In the genomic region with DNA sequence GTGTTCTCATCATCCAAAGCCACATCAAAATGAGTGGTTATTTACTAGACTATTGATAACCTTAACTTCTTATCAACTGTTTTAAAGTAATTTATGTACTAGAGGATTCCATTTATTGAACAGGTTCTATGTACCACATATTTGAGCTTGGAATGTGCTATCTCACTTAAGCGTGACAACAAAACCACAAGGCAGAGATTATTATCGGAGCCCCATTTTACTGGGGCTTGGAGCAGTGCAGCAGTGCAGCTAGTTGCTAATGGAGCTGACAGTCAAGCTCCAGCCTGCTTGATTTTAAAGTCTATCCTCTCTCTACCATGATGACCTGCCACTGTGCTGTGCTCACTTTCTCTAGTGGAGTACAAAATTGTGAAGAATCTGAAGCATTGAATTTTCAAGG, we compare ENCODE assay signal across 23 cellular contexts. TPM values are rescaled to one million over a fixed set of nuclear protein-coding genes. Genes with fewer than 3 reads are reported as not detected.
A peak's percentile ranks its signal among the peaks of the same experiment; 100 is the strongest.
DNase-seq lines count a peak whose midpoint lies in the region; ATAC-seq and TF ChIP-seq lines count a peak whose summit lies in the region.
"Had no signal": no experiment of that assay in that cellular context is flagged by ENCODE, and none has a peak within 500 bp of the region (broad histone marks: within the 10 kb centered on the region; RNA-seq: fewer than 3 reads in every experiment).

No MANE protein-coding gene starts in this region.

- H3K27ac ChIP-seq in mesenchymal stem cell (ENCODE audit: low read length, poor library complexity, severe bottlenecking) = no peak overlapping the region
- H3K27ac ChIP-seq in esophagus squamous epithelium = no peak overlapping the region
- H3K27ac ChIP-seq: KMS-11, SJCRH30 had no signal

- peaks cover 9 to 18% (median 16%) of the 10 kb centered on the region in 3 donors for H3K4me1 Mint-ChIP-seq in T-cell

- no peak overlapping the region for H3K18ac ChIP-seq in mesenchymal stem cell (ENCODE audit: low read depth in 1 of 2, low read length in 2 of 2)

- no peaks in the 10 kb centered on the region for H3K27me3 Mint-ChIP-seq in T-cell

- no peak for TF ChIP-seq CTCF in esophagus squamous epithelium (IDR thresholded peaks at IDR 0.05)

- no peak overlapping the region for H2BK12ac ChIP-seq in mesenchymal stem cell (ENCODE audit: low read length in 2 of 2)

- intact Hi-C loops in left ventricle myocardium superior (cut with micrococcal nuclease) (no loop called here), esophagus squamous epithelium (cut with DNase I) (loop anchor here (5.0 kb wide), 1 partner anchor 125 kb away; no protein-coding TSS in a partner anchor)

- no peaks in the 10 kb centered on the region for H3K36me3 Mint-ChIP-seq in T-cell
- H3K36me3 Mint-ChIP-seq: CD8-positive, alpha-beta T cell had no signal

- no peak overlapping the region for H4K91ac ChIP-seq in mesenchymal stem cell (ENCODE audit: low read length)

- H3K4me3 ChIP-seq in mesenchymal stem cell (ENCODE audit: insufficient read depth in 1 of 2, low read depth in 1 of 2, low read length in 2 of 2) (no peak overlapping the region), esophagus squamous epithelium (no peak overlapping the region)
- H3K4me3 ChIP-seq: HAP-1, SJCRH30 had no signal

- H2BK15ac ChIP-seq in mesenchymal stem cell (ENCODE audit: low read depth, poor library complexity, severe bottlenecking) = no peak overlapping the region

- H4K8ac ChIP-seq in mesenchymal stem cell (ENCODE audit: low read length) = no peak overlapping the region

- H3K9me3 ChIP-seq in mesenchymal stem cell (ENCODE audit: control insufficient read depth, low read length) = peaks cover 7% of the 10 kb centered on the region
- peaks cover 0 to 4% (median 0%) of the 10 kb centered on the region in 3 donors for H3K9me3 ChIP-seq in esophagus squamous epithelium
- H3K9me3 ChIP-seq: HAP-1, SJCRH30 had no signal

- H2BK120ac ChIP-seq in mesenchymal stem cell (ENCODE audit: low read depth, low read length) = no peak overlapping the region

- H3K27me3 ChIP-seq in mesenchymal stem cell (ENCODE audit: control insufficient read depth in 1 of 2, insufficient read depth in 1 of 2, low read length in 2 of 2) (peaks cover 0 to 4% of the 10 kb centered on the region in 2 experiments), esophagus squamous epithelium (no peaks in the 10 kb centered on the region)
- H3K27me3 ChIP-seq: SJCRH30 had no signal

- H3K14ac ChIP-seq in mesenchymal stem cell (ENCODE audit: low read length in 2 of 2) = no peak overlapping the region

- no peak overlapping the region for H3K4me3 Mint-ChIP-seq in T-cell
- H3K4me3 Mint-ChIP-seq: CD8-positive, alpha-beta T cell had no signal

- H3K27ac Mint-ChIP-seq in T-cell = no peak overlapping the region
- H3K27ac Mint-ChIP-seq: CD8-positive, alpha-beta T cell had no signal

- H3K36me3 ChIP-seq in mesenchymal stem cell (ENCODE audit: control insufficient read depth in 1 of 2, insufficient read depth in 2 of 2, low read depth in 1 of 2, low read length in 2 of 2) (no peaks in the 10 kb centered on the region), esophagus squamous epithelium (no peaks in the 10 kb centered on the region)
- H3K36me3 ChIP-seq: HAP-1, SJCRH30 had no signal

- H3K4ac ChIP-seq in mesenchymal stem cell (ENCODE audit: low read depth in 1 of 2, low read length in 2 of 2) = no peak overlapping the region

- H3K23ac ChIP-seq in mesenchymal stem cell (ENCODE audit: low read length in 2 of 2) = no peak overlapping the region

- H3K9ac ChIP-seq in mesenchymal stem cell (ENCODE audit: low read length) = no peak overlapping the region
- H3K9ac ChIP-seq: KMS-11 had no signal

- CTCF ChIA-PET in T-cell (lab: Charles Lee) = interaction anchor here (0.9 to 4.5 kb wide), 6 partner anchors 14 to 541 kb away, joined by 3 to 49 read pairs (median 3); no protein-coding TSS in a partner anchor

- DNase-seq in EH (ENCODE audit: low read depth) (peak; percentile 15), KBM-7 (peak; percentile 48), T-cell (no peak), mesenchymal stem cell (peak; percentile 53), left ventricle myocardium superior (no peak), esophagus squamous epithelium (lab: John Stamatoyannopoulos, UW) (no peak)
- DNase-seq: C1 segment of cervical spinal cord; CD8-positive, alpha-beta T cell; DMS79 treated with DMSO at 0.1 percent for 48 hours; GOT3; MM.1S; NCI-H1417; NCI-H1694; NCI-H2029 treated with DMSO at 0.1 percent for 48 hours; NCI-H226; NCI-H510A; NCI-H69; SJCRH30 had no signal

- in situ Hi-C loops in KBM-7 (cut with MboI; ENCODE audit: low pct_unique_long_range_greater_than_20kb, low sequenced_read_pairs) = no loop called here

- POLR2A ChIA-PET in T-cell (lab: Charles Lee) = no interaction called here

- no peaks in the 10 kb centered on the region for H3K9me3 Mint-ChIP-seq in T-cell
- H3K9me3 Mint-ChIP-seq: CD8-positive, alpha-beta T cell had no signal

- ATAC-seq in T-cell (replicated peaks in 1 of 4) (peak in 3 of 4 experiments; percentile 34 to 64 (median 53)), HG02973 (IDR thresholded peaks at IDR 0.05; ENCODE audit: unreplicated experiment) (no peak), left ventricle myocardium superior (no peak)
- ATAC-seq: CD8-positive, alpha-beta T cell; Right ventricle myocardium inferior had no signal

- no peak for TF ChIP-seq POLR2A in esophagus squamous epithelium (IDR thresholded peaks at IDR 0.05)

- H2AFZ ChIP-seq in mesenchymal stem cell (ENCODE audit: low read depth, low read length) = no peak overlapping the region

- WGBS in mesenchymal stem cell = 82% methylated on average over 2 of the region's 2 CpGs
- 76 to 78% methylated on average over 2 of the region's 2 CpGs for WGBS in esophagus squamous epithelium, 2 donors

- H3K4me1 ChIP-seq in mesenchymal stem cell (ENCODE audit: control insufficient read depth, insufficient read depth, low read depth, low read length) (peaks cover 2% of the 10 kb centered on the region), esophagus squamous epithelium (no peaks in the 10 kb centered on the region)
- H3K4me1 ChIP-seq: HAP-1, SJCRH30 had no signal

- H3K79me1 ChIP-seq in mesenchymal stem cell (replicated peaks; ENCODE audit: low read length, poor library complexity, severe bottlenecking) = no peaks in the 10 kb centered on the region

- no peak overlapping the region for H3K4me2 ChIP-seq in mesenchymal stem cell (ENCODE audit: low read length, poor library complexity, severe bottlenecking)
- H3K4me2 ChIP-seq: KMS-11 had no signal

- no peak overlapping the region for H2BK5ac ChIP-seq in mesenchymal stem cell (ENCODE audit: low read depth, low read length, poor library complexity, severe bottlenecking)

- H2AK5ac ChIP-seq in mesenchymal stem cell (ENCODE audit: low read length, severe bottlenecking) = no peak overlapping the region

RNA-seq across cellular contexts. Expression of gene GCG, which starts 24.6 kb away (rescaled TPM):
- total RNA-seq in T-cell (not detected), left ventricle myocardium superior (not detected), esophagus squamous epithelium (not detected)
- not detected for polyA plus RNA-seq in mesenchymal stem cell (2013, experiment 1 of 2)
- not detected for polyA plus RNA-seq in mesenchymal stem cell (2013, experiment 2 of 2)
- total RNA-seq: A673; CD8-positive, alpha-beta T cell; Right ventricle myocardium inferior; SJCRH30 had no signal

RNA-seq across cellular contexts. Expression of gene DPP4, which starts 53.4 kb away (rescaled TPM):
- total RNA-seq in T-cell (10 to 100 TPM; 30.1 to 47.7 (median 37.9) TPM), left ventricle myocardium superior (6.7 TPM), esophagus squamous epithelium (1 to 10 TPM in 2 of 4 donors, under 1 TPM in 1, not detected in 1; 0.97 to 3.1 (median 3.0) TPM)
- polyA plus RNA-seq in mesenchymal stem cell (2013, experiment 1 of 2) = 80.0 TPM
- polyA plus RNA-seq in mesenchymal stem cell (2013, experiment 2 of 2) = 82.7 TPM
- total RNA-seq: SJCRH30 had no signal

Comparison
In these comparisons a context has a peak if more than half of its experiments do, and no peak if none do; other contexts are left out.
1. DNase-seq: peak in EH (single experiment), KBM-7 (single experiment) and mesenchymal stem cell (single experiment); none in T-cell (0 of 34), left ventricle myocardium superior (single experiment) and esophagus squamous epithelium (single experiment).
2. ATAC-seq: peak in T-cell (3 of 4); none in HG02973 (single experiment) and left ventricle myocardium superior (single experiment).